8 cellular contexts compared by ENCODE assay signal in genomic region chr2:219245148-219245898, GRCh38. TPM values are rescaled to one million over a fixed set of nuclear protein-coding genes. Genes with fewer than 3 reads are reported as not detected.
A peak's percentile ranks its signal among the peaks of the same experiment; 100 is the strongest.
DNase-seq lines count a peak whose midpoint lies in the region; ATAC-seq and TF ChIP-seq lines count a peak whose summit lies in the region.

Gene GLB1L (minus strand): TSS chr2:219245444. CDS start chr2:219243573, 1,871 bp downstream.
Gene STK16 (plus strand): TSS chr2:219245479. CDS start chr2:219246000, 521 bp downstream.

- peak within 1 kb of the TSS; percentile 64 for H3K4me3 ChIP-seq in KMS-11 (IDR thresholded peaks at IDR 0.05; ENCODE audit: insufficient read depth, low read depth, low read length)
- peak within 1 kb of the TSS; percentile 50 for H3K4me3 ChIP-seq in RWPE2 (ENCODE audit: severe bottlenecking)
- peak within 1 kb of the TSS; percentile 71 for H3K4me3 ChIP-seq in neuron (ENCODE audit: low read length)
- peak within 1 kb of the TSS; percentile 91 to 94 for H3K4me3 ChIP-seq in stomach smooth muscle (ENCODE audit: low read length in 2 of 2)

- H3K36me3 ChIP-seq in KMS-11 (ENCODE audit: insufficient read depth) (no peaks in the 10 kb centered on the region), RWPE2 (ENCODE audit: low read depth) (peaks cover 28% of the 10 kb centered on the region), neuron (ENCODE audit: insufficient read depth, low read length) (peaks cover 19% of the 10 kb centered on the region), stomach smooth muscle (ENCODE audit: control insufficient read depth in 2 of 2, insufficient read depth in 2 of 2, low read length in 2 of 2) (peaks cover 12 to 16% of the 10 kb centered on the region in 2 donors)

- H3K9ac ChIP-seq in KMS-11 (peak within 1 kb of the TSS; percentile 62), stomach smooth muscle (ENCODE audit: low read length in 2 of 2) (peak within 1 kb of the TSS; percentile 98)

- peak within 1 kb of the TSS; percentile 39 for H3K27ac ChIP-seq in KMS-11
- H3K27ac ChIP-seq in RWPE2 (ENCODE audit: poor library complexity, severe bottlenecking) = peak within 1 kb of the TSS; percentile 97
- peak within 1 kb of the TSS; percentile 90 for H3K27ac ChIP-seq in foreskin keratinocyte
- peak within 1 kb of the TSS; percentile 97 for H3K27ac ChIP-seq in stomach smooth muscle (ENCODE audit: low read length)

- peak; percentile 51 for ATAC-seq in GM21825 (IDR thresholded peaks at IDR 0.05; ENCODE audit: unreplicated experiment)
- ATAC-seq in RWPE2 (ENCODE audit: low read depth) = peak; percentile 53
- peak; percentile 36 for ATAC-seq in foreskin keratinocyte

- DNase-seq in ELF-1 (ENCODE audit: low read depth, low spot score) (peak; percentile 97), RWPE2 (ENCODE audit: low spot score) (peak; percentile 87), foreskin keratinocyte (peak in 1 of 2 donors; percentile 81)
- peak; percentile 86 for DNase-seq in activated gamma-delta T cell treated with anti-CD3 and anti-CD28 coated beads, Interleukin-2, amount 50 U/mL, for 16 hours (ENCODE audit: low read depth)

- H3K27me3 ChIP-seq in KMS-11 (ENCODE audit: insufficient read depth, low read depth) (no peaks in the 10 kb centered on the region), RWPE2 (ENCODE audit: insufficient read depth, poor library complexity, severe bottlenecking) (no peaks in the 10 kb centered on the region), foreskin keratinocyte (no peaks in the 10 kb centered on the region), neuron (ENCODE audit: insufficient read depth, low read length) (no peaks in the 10 kb centered on the region), stomach smooth muscle (ENCODE audit: control insufficient read depth in 1 of 2, insufficient read depth in 2 of 2, low read length in 2 of 2) (no peaks in the 10 kb centered on the region)

- H3K4me1 ChIP-seq in KMS-11 (ENCODE audit: low read depth, poor library complexity, severe bottlenecking) (peaks cover 29% of the 10 kb centered on the region), RWPE2 (ENCODE audit: insufficient read depth, poor library complexity, severe bottlenecking) (peaks cover 26% of the 10 kb centered on the region), foreskin keratinocyte (peaks cover 14% of the 10 kb centered on the region), neuron (ENCODE audit: insufficient read depth, low read length) (peaks cover 18% of the 10 kb centered on the region), stomach smooth muscle (ENCODE audit: control insufficient read depth, insufficient read depth, low read length) (peaks cover 41% of the 10 kb centered on the region)

- H3K79me2 ChIP-seq in KMS-11 (ENCODE audit: insufficient read depth, low read depth) = no peaks in the 10 kb centered on the region

- peak within 1 kb of the TSS; percentile 81 for H3K4me2 ChIP-seq in KMS-11

- no peaks in the 10 kb centered on the region for H4K20me1 ChIP-seq in KMS-11 (ENCODE audit: insufficient read depth)

- TF ChIP-seq CTCF in KMS-11 (conservative IDR thresholded peaks at IDR 0.05; ENCODE audit: low read depth, low read length) (no peak), RWPE2 (IDR thresholded peaks at IDR 0.05; ENCODE audit: poor library complexity, severe bottlenecking) (no peak), foreskin keratinocyte (conservative IDR thresholded peaks at IDR 0.05) (no peak)

- H2AFZ ChIP-seq in KMS-11 (ENCODE audit: low read depth) = peak within 1 kb of the TSS; percentile 84
- H2AFZ ChIP-seq in neuron (ENCODE audit: low read depth, low read length) = peak within 1 kb of the TSS; percentile 23

- no peaks in the 10 kb centered on the region for H3K9me3 ChIP-seq in RWPE2 (ENCODE audit: severe bottlenecking)
- no peaks in the 10 kb centered on the region for H3K9me3 ChIP-seq in neuron (ENCODE audit: low read length)
- H3K9me3 ChIP-seq in stomach smooth muscle (ENCODE audit: control insufficient read depth in 2 of 2, low read length in 2 of 2) = no peaks in the 10 kb centered on the region

RNA-seq across cellular contexts. Expression of gene GLB1L, which starts in this region (rescaled TPM):
- total RNA-seq in foreskin keratinocyte = 5.0 and 6.8 TPM in 2 replicates
- polyA plus RNA-seq in foreskin keratinocyte = 4.0 and 5.5 TPM in 2 replicates

RNA-seq across cellular contexts. Expression of gene STK16, which starts in this region (rescaled TPM):
- total RNA-seq in foreskin keratinocyte = 35.1 and 36.5 TPM in 2 replicates
- polyA plus RNA-seq in foreskin keratinocyte = 42.6 and 46.4 TPM in 2 replicates

Comparison
In these comparisons a context has a peak if more than half of its experiments do, and no peak if none do; other contexts are left out.
1. H3K27ac ChIP-seq: peak in every context shown above with its lines; median percentile 97 in RWPE2; 97 in stomach smooth muscle; 90 in foreskin keratinocyte; 39 in KMS-11.